17 cellular contexts compared by ENCODE assay signal in the genomic region with DNA sequence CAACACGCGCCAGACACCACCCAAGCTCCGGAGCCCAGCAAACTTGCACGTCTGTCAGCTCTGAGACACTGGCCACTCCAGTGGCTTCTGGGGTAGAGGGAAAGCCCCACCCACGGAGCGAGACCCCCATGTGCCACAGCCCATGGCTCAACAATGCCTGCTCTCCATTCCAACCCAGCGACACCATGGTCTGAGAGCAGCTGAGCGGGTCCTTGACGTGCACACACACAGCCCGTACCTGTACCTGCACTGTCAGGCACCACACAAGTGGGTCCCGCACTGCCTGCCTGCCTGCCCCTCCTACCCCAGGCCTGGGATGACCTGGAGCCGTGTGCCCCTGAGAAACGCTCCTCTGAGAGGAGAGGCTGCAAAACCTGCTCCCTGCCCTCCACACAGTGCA.
DNase-seq lines count a peak whose midpoint lies in the region; ATAC-seq and TF ChIP-seq lines count a peak whose summit lies in the region.
"Had no signal": no experiment of that assay in that cellular context is flagged by ENCODE, and none has a peak within 500 bp of the region (broad histone marks: within the 10 kb centered on the region; RNA-seq: fewer than 3 reads in every experiment).

No MANE protein-coding gene starts in this region.

- TF ChIP-seq CTCF in CD4-positive, alpha-beta T cell (IDR thresholded peaks at IDR 0.05), result no peak
- TF ChIP-seq CTCF in neural crest cell (conservative IDR thresholded peaks at IDR 0.05), result no peak

- H3K27me3 ChIP-seq in CD4-positive, alpha-beta T cell (ENCODE audit: control insufficient read depth, insufficient read depth, low read length), result no peaks in the 10 kb centered on the region
- H3K27me3 ChIP-seq: left lung had no signal

- POLR2A ChIA-PET in activated CD4-positive, alpha-beta T cell treated with anti-CD3 and anti-CD28 coated beads, Interleukin-2, amount 10 ng/mL, durations not matched to agents 7 days and 5 days (lab: Charles Lee), result no interaction called here
- POLR2A ChIA-PET in CD4-positive, alpha-beta T cell (lab: Charles Lee), result interaction anchor here (1.4 kb wide), 1 partner anchor 20 kb away, joined by 6 read pairs; no protein-coding TSS in a partner anchor

- H3K9me3 ChIP-seq in CD4-positive, alpha-beta T cell (ENCODE audit: control insufficient read depth, low read length), result no peaks in the 10 kb centered on the region
- H3K9me3 ChIP-seq: A549, HAP-1, left lung had no signal

- intact Hi-C loops in CD4-positive, alpha-beta T cell (cut with DNase I, micrococcal nuclease), result no loop called here

- no peak overlapping the region for H3K4me3 Mint-ChIP-seq in activated CD4-positive, alpha-beta T cell treated with anti-CD3 and anti-CD28 coated beads, Interleukin-2, amount 10 ng/mL, durations not matched to agents 7 days and 5 days
- no peak overlapping the region for H3K4me3 Mint-ChIP-seq in CD4-positive, alpha-beta T cell
- H3K4me3 Mint-ChIP-seq in activated naive CD8-positive, alpha-beta T cell treated with anti-CD3 and anti-CD28 coated beads, Interleukin-2, amount 50 U/mL, for 24 hours, result no peak overlapping the region
- peak overlapping the region; percentile 4 for H3K4me3 Mint-ChIP-seq in neural crest cell
- H3K4me3 Mint-ChIP-seq: activated T-cell treated with anti-CD3 and anti-CD28 coated beads, Interleukin-2, amount 50 U/mL, for 72 hours; CD14-positive monocyte had no signal

- H3K9me3 Mint-ChIP-seq in activated CD4-positive, alpha-beta T cell treated with anti-CD3 and anti-CD28 coated beads, Interleukin-2, amount 10 ng/mL, durations not matched to agents 7 days and 5 days, result no peaks in the 10 kb centered on the region
- H3K9me3 Mint-ChIP-seq in CD4-positive, alpha-beta T cell, result no peaks in the 10 kb centered on the region
- H3K9me3 Mint-ChIP-seq in activated naive CD8-positive, alpha-beta T cell treated with anti-CD3 and anti-CD28 coated beads, Interleukin-2, amount 50 U/mL, for 24 hours, result no peaks in the 10 kb centered on the region
- H3K9me3 Mint-ChIP-seq in neural crest cell, result no peaks in the 10 kb centered on the region
- H3K9me3 Mint-ChIP-seq: activated T-cell treated with anti-CD3 and anti-CD28 coated beads, Interleukin-2, amount 50 U/mL, for 72 hours; CD14-positive monocyte had no signal

- H3K36me3 Mint-ChIP-seq in activated CD4-positive, alpha-beta T cell treated with anti-CD3 and anti-CD28 coated beads, Interleukin-2, amount 10 ng/mL, durations not matched to agents 7 days and 5 days (ENCODE audit: low read depth), result peaks cover 12% of the 10 kb centered on the region
- peaks cover 45% of the 10 kb centered on the region for H3K36me3 Mint-ChIP-seq in CD4-positive, alpha-beta T cell (ENCODE audit: low read depth)
- H3K36me3 Mint-ChIP-seq in activated naive CD8-positive, alpha-beta T cell treated with anti-CD3 and anti-CD28 coated beads, Interleukin-2, amount 50 U/mL, for 24 hours (ENCODE audit: low read depth), result peaks cover 11% of the 10 kb centered on the region
- peaks cover 5% of the 10 kb centered on the region for H3K36me3 Mint-ChIP-seq in neural crest cell (ENCODE audit: low read depth)

- CTCF ChIA-PET in activated CD4-positive, alpha-beta T cell treated with anti-CD3 and anti-CD28 coated beads, Interleukin-2, amount 10 ng/mL, durations not matched to agents 7 days and 5 days (lab: Charles Lee), result interaction anchor here (1.3 kb wide), 1 partner anchor 20 kb away, joined by 4 read pairs; no protein-coding TSS in a partner anchor
- CTCF ChIA-PET in CD4-positive, alpha-beta T cell (lab: Charles Lee), result interaction anchor here (0.9 to 1.3 kb wide), 2 partner anchors 21 to 67 kb away, joined by 3 to 5 read pairs; no protein-coding TSS in a partner anchor

- peaks cover 40% of the 10 kb centered on the region for H3K4me1 Mint-ChIP-seq in activated CD4-positive, alpha-beta T cell treated with anti-CD3 and anti-CD28 coated beads, Interleukin-2, amount 10 ng/mL, durations not matched to agents 7 days and 5 days
- peaks cover 38% of the 10 kb centered on the region for H3K4me1 Mint-ChIP-seq in CD4-positive, alpha-beta T cell (ENCODE audit: low read depth)
- peaks cover 33% of the 10 kb centered on the region for H3K4me1 Mint-ChIP-seq in activated naive CD8-positive, alpha-beta T cell treated with anti-CD3 and anti-CD28 coated beads, Interleukin-2, amount 50 U/mL, for 24 hours
- peaks cover 37% of the 10 kb centered on the region for H3K4me1 Mint-ChIP-seq in neural crest cell

- no peak for ATAC-seq in CD4-positive, alpha-beta T cell (ENCODE audit: poor library complexity)
- ATAC-seq in activated naive CD8-positive, alpha-beta T cell treated with anti-CD3 and anti-CD28 coated beads, Interleukin-2, amount 50 U/mL, for 24 hours, result no peak
- no peak for ATAC-seq in HG02973 (IDR thresholded peaks at IDR 0.05; ENCODE audit: unreplicated experiment)
- ATAC-seq in HG03521 (IDR thresholded peaks at IDR 0.05; ENCODE audit: unreplicated experiment), result no peak
- ATAC-seq in HG03460 (IDR thresholded peaks at IDR 0.05; ENCODE audit: unreplicated experiment), result no peak
- ATAC-seq: activated T-cell treated with anti-CD3 and anti-CD28 coated beads, Interleukin-2, amount 50 U/mL, for 72 hours had no signal

- no peak overlapping the region for H3K27ac ChIP-seq in CD4-positive, alpha-beta T cell (ENCODE audit: low read depth, low read length)

- H3K27me3 Mint-ChIP-seq in activated CD4-positive, alpha-beta T cell treated with anti-CD3 and anti-CD28 coated beads, Interleukin-2, amount 10 ng/mL, durations not matched to agents 7 days and 5 days, result no peaks in the 10 kb centered on the region
- H3K27me3 Mint-ChIP-seq in CD4-positive, alpha-beta T cell, result no peaks in the 10 kb centered on the region
- H3K27me3 Mint-ChIP-seq in activated naive CD8-positive, alpha-beta T cell treated with anti-CD3 and anti-CD28 coated beads, Interleukin-2, amount 50 U/mL, for 24 hours, result no peaks in the 10 kb centered on the region
- H3K27me3 Mint-ChIP-seq in neural crest cell (ENCODE audit: low read depth), result no peaks in the 10 kb centered on the region

- DNase-seq in activated CD4-positive, alpha-beta T cell treated with anti-CD3 and anti-CD28 coated beads, Interleukin-2, amount 10 ng/mL, durations not matched to agents 7 days and 5 days, result no peak
- no peak for DNase-seq in activated CD4-positive, alpha-beta T cell treated with anti-CD3 and anti-CD28 coated beads for 1 hour
- DNase-seq in CD4-positive, alpha-beta T cell, result no peak
- DNase-seq in activated naive CD8-positive, alpha-beta T cell treated with anti-CD3 and anti-CD28 coated beads, Interleukin-2, amount 50 U/mL, for 24 hours, result no peak
- no peak for DNase-seq in neural crest cell (ENCODE audit: low read depth, low spot score)
- DNase-seq: activated CD4-positive, alpha-beta T cell treated with anti-CD3 and anti-CD28 coated beads, Interleukin-2, amount 50 U/mL, for 4 hours; activated T-cell treated with anti-CD3 and anti-CD28 coated beads, Interleukin-2, amount 50 U/mL, for 72 hours; NCI-H1105; NCI-H69; stimulated activated CD4-positive, alpha-beta T cell treated with anti-CD3 and anti-CD28 coated beads, Interleukin-12 subunit alpha, Interleukin-12 subunit beta, amount 100 ng/mL, for 4 hours had no signal

- H3K27ac Mint-ChIP-seq in activated CD4-positive, alpha-beta T cell treated with anti-CD3 and anti-CD28 coated beads, Interleukin-2, amount 10 ng/mL, durations not matched to agents 7 days and 5 days, result peak overlapping the region; percentile 47
- H3K27ac Mint-ChIP-seq in CD4-positive, alpha-beta T cell, result peak overlapping the region; percentile 61
- H3K27ac Mint-ChIP-seq in activated naive CD8-positive, alpha-beta T cell treated with anti-CD3 and anti-CD28 coated beads, Interleukin-2, amount 50 U/mL, for 24 hours, result peak overlapping the region; percentile 59
- H3K27ac Mint-ChIP-seq in neural crest cell (ENCODE audit: unreplicated experiment), result no peak overlapping the region
- H3K27ac Mint-ChIP-seq: activated T-cell treated with anti-CD3 and anti-CD28 coated beads, Interleukin-2, amount 50 U/mL, for 72 hours; CD14-positive monocyte had no signal
